11 cellular contexts compared by ENCODE assay signal in the genomic region with DNA sequence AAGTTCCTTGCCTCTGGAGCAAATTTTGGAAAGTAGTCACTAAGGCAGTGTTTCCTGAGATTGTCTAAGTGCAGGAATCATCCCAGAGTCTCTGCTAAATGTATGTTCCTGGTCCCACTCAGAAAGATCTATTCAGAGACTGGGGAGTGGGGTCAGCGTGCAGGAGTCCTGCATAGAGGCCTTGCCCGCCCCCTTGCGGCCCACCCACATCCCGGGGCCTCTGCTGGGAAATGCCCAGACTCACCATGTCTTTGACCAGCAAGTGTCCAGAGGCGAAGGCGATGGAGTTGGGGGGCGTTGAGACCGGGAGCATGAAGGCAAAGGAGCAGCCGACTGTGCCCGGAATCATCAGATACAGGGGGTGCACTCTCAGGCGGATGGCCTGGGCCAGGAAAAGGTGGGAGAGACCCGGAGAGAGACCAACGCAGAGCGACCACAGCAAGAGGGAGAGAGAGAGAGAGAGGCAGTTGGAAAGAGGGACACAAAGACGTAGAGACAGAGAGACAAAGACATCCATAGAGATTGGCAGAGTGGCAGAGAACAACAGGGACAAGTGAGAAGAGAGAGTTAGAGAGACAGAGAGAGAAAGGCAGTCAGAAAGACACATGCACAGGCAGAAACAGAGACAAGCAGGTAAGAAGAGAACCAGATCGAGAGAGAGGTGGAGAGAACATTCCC. TPM values are rescaled to one million over a fixed set of nuclear protein-coding genes. Genes with fewer than 3 reads are reported as not detected.
A peak's percentile ranks its signal among the peaks of the same experiment; 100 is the strongest.
DNase-seq lines count a peak whose midpoint lies in the region; ATAC-seq and TF ChIP-seq lines count a peak whose summit lies in the region.
"Had no signal": no experiment of that assay in that cellular context is flagged by ENCODE, and none has a peak within 500 bp of the region (broad histone marks: within the 10 kb centered on the region; RNA-seq: fewer than 3 reads in every experiment).

No MANE protein-coding gene starts in this region.

- H3K27ac Mint-ChIP-seq in glutamatergic neuron (ENCODE audit: unreplicated experiment): no peak overlapping the region
- H3K27ac Mint-ChIP-seq in activated T-helper 17 cell treated with anti-CD3 and anti-CD28 coated beads, Interleukin-2, amount 50 U/mL, for 72 hours: no peak overlapping the region
- H3K27ac Mint-ChIP-seq: activated T-helper 1 cell treated with anti-CD3 and anti-CD28 coated beads, Interleukin-12 subunit alpha, Interleukin-12 subunit beta, Interleukin-2, Interleukin-4 antibody, amounts not matched to agents 30 ng/mL and 10 ng/mL and 1 ng/mL, durations not matched to agents 14 hours and 24 hours and 36 hours had no signal

- TF ChIP-seq CTCF in GM12864 (IDR thresholded peaks at IDR 0.05; ENCODE audit: low read depth, low read length, missing control alignments) (peak; percentile 9), glutamatergic neuron (IDR thresholded peaks at IDR 0.05; ENCODE audit: partially characterized antibody, unreplicated experiment) (no peak)

- H3K9me3 ChIP-seq in SJCRH30 (replicated peaks) (no peaks in the 10 kb centered on the region), aorta (ENCODE audit: control insufficient read depth, low read length) (no peaks in the 10 kb centered on the region)

- ATAC-seq in sciatic nerve (peak; percentile 16), aorta (ENCODE audit: low FRiP score) (no peak), HG03280 (IDR thresholded peaks at IDR 0.05; ENCODE audit: unreplicated experiment) (no peak)
- ATAC-seq in activated T-helper 17 cell treated with anti-CD3 and anti-CD28 coated beads, Interleukin-2, amount 50 U/mL, for 72 hours (replicated peaks): no peak

- H3K4me3 ChIP-seq in GM12864 (ENCODE audit: low read depth, low read length) (no peak overlapping the region), SJCRH30 (peak overlapping the region; percentile 46), aorta (ENCODE audit: low read length in 2 of 2) (no peak overlapping the region)
- H3K4me3 ChIP-seq: PC-9 had no signal

- DNase-seq in GM12864 (ENCODE audit: low read depth) (no peak), SJCRH30 (peak; percentile 58 to 67), glutamatergic neuron (peak; percentile 41), sciatic nerve (ENCODE audit: low spot score) (no peak), aorta (no peak), NCI-H2081 (lab: John Stamatoyannopoulos, UW) (no peak)

- 90 to 91% methylated on average over 16 of the region's 16 CpGs for whole genome bisulfite sequencing in aorta, 2 donors

- H3K36me3 Mint-ChIP-seq in glutamatergic neuron (ENCODE audit: unreplicated experiment): no peaks in the 10 kb centered on the region
- H3K36me3 Mint-ChIP-seq in activated T-helper 17 cell treated with anti-CD3 and anti-CD28 coated beads, Interleukin-2, amount 50 U/mL, for 72 hours (ENCODE audit: low read depth): no peaks in the 10 kb centered on the region

- H3K9me3 Mint-ChIP-seq in glutamatergic neuron (ENCODE audit: unreplicated experiment): no peaks in the 10 kb centered on the region
- no peaks in the 10 kb centered on the region for H3K9me3 Mint-ChIP-seq in activated T-helper 17 cell treated with anti-CD3 and anti-CD28 coated beads, Interleukin-2, amount 50 U/mL, for 72 hours
- H3K9me3 Mint-ChIP-seq: activated T-helper 1 cell treated with anti-CD3 and anti-CD28 coated beads, Interleukin-12 subunit alpha, Interleukin-12 subunit beta, Interleukin-2, Interleukin-4 antibody, amounts not matched to agents 30 ng/mL and 10 ng/mL and 1 ng/mL, durations not matched to agents 14 hours and 24 hours and 36 hours; central memory CD8-positive, alpha-beta T cell had no signal

- no peak overlapping the region for H3K27ac ChIP-seq in SJCRH30
- H3K27ac ChIP-seq in aorta (ENCODE audit: low read depth in 1 of 2, low read length in 2 of 2): no peak overlapping the region
- H3K27ac ChIP-seq: PC-9 had no signal

- no peaks in the 10 kb centered on the region for H3K36me3 ChIP-seq in SJCRH30
- no peaks in the 10 kb centered on the region for H3K36me3 ChIP-seq in aorta (ENCODE audit: control insufficient read depth in 1 of 2, insufficient read depth in 2 of 2, low read length in 1 of 2)

- H3K4me3 Mint-ChIP-seq in glutamatergic neuron (ENCODE audit: unreplicated experiment): no peak overlapping the region
- no peak overlapping the region for H3K4me3 Mint-ChIP-seq in activated T-helper 17 cell treated with anti-CD3 and anti-CD28 coated beads, Interleukin-2, amount 50 U/mL, for 72 hours
- H3K4me3 Mint-ChIP-seq: activated T-helper 1 cell treated with anti-CD3 and anti-CD28 coated beads, Interleukin-12 subunit alpha, Interleukin-12 subunit beta, Interleukin-2, Interleukin-4 antibody, amounts not matched to agents 30 ng/mL and 10 ng/mL and 1 ng/mL, durations not matched to agents 14 hours and 24 hours and 36 hours; central memory CD8-positive, alpha-beta T cell had no signal

- H3K27me3 Mint-ChIP-seq in glutamatergic neuron (ENCODE audit: unreplicated experiment): no peaks in the 10 kb centered on the region
- peaks cover 9% of the 10 kb centered on the region for H3K27me3 Mint-ChIP-seq in activated T-helper 17 cell treated with anti-CD3 and anti-CD28 coated beads, Interleukin-2, amount 50 U/mL, for 72 hours

- H3K4me1 ChIP-seq in SJCRH30: peaks cover 11% of the 10 kb centered on the region
- no peaks in the 10 kb centered on the region for H3K4me1 ChIP-seq in aorta (ENCODE audit: control insufficient read depth in 1 of 2, insufficient read depth in 2 of 2, low read length in 2 of 2)

- H3K4me1 Mint-ChIP-seq in glutamatergic neuron (ENCODE audit: low read depth, unreplicated experiment): peaks cover 8% of the 10 kb centered on the region
- H3K4me1 Mint-ChIP-seq in activated T-helper 17 cell treated with anti-CD3 and anti-CD28 coated beads, Interleukin-2, amount 50 U/mL, for 72 hours: peaks cover 4% of the 10 kb centered on the region
- H3K4me1 Mint-ChIP-seq: central memory CD8-positive, alpha-beta T cell had no signal

- intact Hi-C loops in sciatic nerve (cut with DNase I) (no loop called here), aorta (cut with DNase I) (loop anchor here (5.0 kb wide), 1 partner anchor 119 kb away; no protein-coding TSS in a partner anchor)

- no peaks in the 10 kb centered on the region for H3K27me3 ChIP-seq in SJCRH30
- H3K27me3 ChIP-seq in aorta (ENCODE audit: control insufficient read depth in 1 of 2, insufficient read depth in 2 of 2, low read length in 1 of 2): no peaks in the 10 kb centered on the region

RNA-seq across cellular contexts. Expression of a gene that starts 12.9 kb away (rescaled TPM):
- total RNA-seq in SJCRH30 (2014; rRNA removed; shearing (Covaris generic)): not detected in 2 replicates
- not detected for total RNA-seq in glutamatergic neuron (ENCODE audit: unreplicated experiment)
- total RNA-seq in sciatic nerve: not detected
- total RNA-seq in aorta: not detected
- not detected for polyA plus RNA-seq in aorta
- 1 to 10 TPM in 1 of 2 donors, under 1 TPM in 1; 0.11 to 1.1 TPM for total RNA-seq in activated T-helper 17 cell treated with anti-CD3 and anti-CD28 coated beads, Interleukin-2, amount 50 U/mL, for 72 hours
- total RNA-seq: PC-9 had no signal

RNA-seq across cellular contexts. Expression of a gene that starts 50.0 kb away (rescaled TPM):
- 0.32 and 0.35 TPM in 2 replicates for total RNA-seq in SJCRH30 (2014; rRNA removed; shearing (Covaris generic))
- total RNA-seq in glutamatergic neuron (ENCODE audit: unreplicated experiment) (32.9 TPM), sciatic nerve (9.0 TPM), aorta (1 to 10 TPM; 1.6 to 3.9 TPM)
- under 1 TPM; 0.38 to 0.92 TPM for polyA plus RNA-seq in aorta
- 1 to 10 TPM in 1 of 2 donors, under 1 TPM in 1; 0.76 to 3.0 TPM for total RNA-seq in activated T-helper 17 cell treated with anti-CD3 and anti-CD28 coated beads, Interleukin-2, amount 50 U/mL, for 72 hours

Comparison
In these comparisons a context has a peak if more than half of its experiments do, and no peak if none do; other contexts are left out.
1. DNase-seq: peak in SJCRH30 (2 of 2) and glutamatergic neuron (single experiment); none in GM12864 (single experiment), sciatic nerve (single experiment), aorta (0 of 2) and NCI-H2081 (0 of 2).